In the genomic region with DNA sequence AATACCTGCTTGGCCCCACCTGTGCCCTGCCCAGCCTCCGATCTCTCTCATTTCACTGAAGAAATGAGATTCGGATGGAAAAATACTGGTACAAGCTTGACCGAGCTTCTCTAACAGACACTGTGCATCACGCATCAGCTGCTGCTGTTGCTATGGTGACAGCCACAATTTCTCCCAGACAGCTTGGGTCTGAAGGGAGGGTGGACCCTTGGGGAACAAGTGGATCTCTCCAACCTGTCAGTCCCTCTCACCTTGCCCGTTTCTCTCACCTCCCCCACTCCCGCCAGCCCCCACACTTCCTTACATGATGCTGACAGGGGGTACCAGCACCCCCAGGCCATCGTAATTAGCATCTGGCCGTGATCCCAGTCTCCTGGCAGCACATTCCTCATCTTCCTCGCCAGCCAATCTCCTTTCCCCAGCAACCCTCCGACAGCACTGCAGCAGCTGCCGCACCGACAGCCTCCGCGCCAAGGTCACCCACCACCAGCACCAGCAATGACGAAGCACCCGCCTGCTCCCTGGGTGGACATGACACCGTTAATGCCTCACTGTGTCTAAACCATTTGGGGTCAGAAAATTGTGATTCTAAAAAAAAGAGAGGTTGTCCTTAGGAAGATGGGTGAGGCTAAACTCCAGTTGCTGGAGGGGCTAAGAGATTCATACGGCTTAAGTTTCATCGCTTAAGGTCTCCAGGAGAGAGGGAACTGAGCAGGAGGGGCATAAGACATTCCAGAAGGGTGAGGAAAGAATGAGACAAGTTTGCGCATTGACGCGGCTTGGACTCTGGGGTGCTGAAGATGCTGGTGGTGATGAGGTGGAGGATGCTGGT, we compare ENCODE assay signal across 8 cellular contexts. TPM values are rescaled to one million over a fixed set of nuclear protein-coding genes. Genes with fewer than 3 reads are reported as not detected.
DNase-seq lines count a peak whose midpoint lies in the region; ATAC-seq and TF ChIP-seq lines count a peak whose summit lies in the region.

No MANE protein-coding gene starts in this region.

- no peak for TF ChIP-seq POLR2A in gastroesophageal sphincter (IDR thresholded peaks at IDR 0.05)

- H3K27me3 Mint-ChIP-seq in activated CD8-positive, alpha-beta memory T cell treated with anti-CD3 and anti-CD28 coated beads, Interleukin-2, amount 10 ng/mL, durations not matched to agents 7 days and 5 days: peaks cover 5% of the 10 kb centered on the region

- H3K27ac ChIP-seq in gastroesophageal sphincter: peak overlapping the region; percentile 86 to 93 (median 91)

- no peaks in the 10 kb centered on the region for H3K27me3 ChIP-seq in gastroesophageal sphincter

- CTCF ChIA-PET in AG04449 (lab: Yijun Ruan, JAX): interaction anchor here (1.7 to 1.9 kb wide), 2 partner anchors 18 to 90 kb away, joined by 7 to 11 read pairs; no protein-coding TSS in a partner anchor
- CTCF ChIA-PET in activated CD8-positive, alpha-beta memory T cell treated with anti-CD3 and anti-CD28 coated beads, Interleukin-2, amount 10 ng/mL, durations not matched to agents 7 days and 5 days (lab: Charles Lee): no interaction called here

- H3K4me1 ChIP-seq in gastroesophageal sphincter: peaks cover 3 to 39% (median 10%) of the 10 kb centered on the region in 3 donors

- no peaks in the 10 kb centered on the region for H3K36me3 Mint-ChIP-seq in activated CD8-positive, alpha-beta memory T cell treated with anti-CD3 and anti-CD28 coated beads, Interleukin-2, amount 10 ng/mL, durations not matched to agents 7 days and 5 days

- TF ChIP-seq EP300 in gastroesophageal sphincter (IDR thresholded peaks at IDR 0.05): no peak

- 12 to 14% methylated on average over 16 to 21 of the region's 22 CpGs for WGBS in gastroesophageal sphincter (ENCODE audit: low coverage in 1 of 2), 2 donors

- no peak overlapping the region for H3K27ac Mint-ChIP-seq in activated CD8-positive, alpha-beta memory T cell treated with anti-CD3 and anti-CD28 coated beads, Interleukin-2, amount 10 ng/mL, durations not matched to agents 7 days and 5 days

- H3K4me1 Mint-ChIP-seq in activated CD8-positive, alpha-beta memory T cell treated with anti-CD3 and anti-CD28 coated beads, Interleukin-2, amount 10 ng/mL, durations not matched to agents 7 days and 5 days: peaks cover 12% of the 10 kb centered on the region

- H3K36me3 ChIP-seq in gastroesophageal sphincter: no peaks in the 10 kb centered on the region

- DNase-seq in AG04449 (ENCODE audit: low read depth, low spot score) (no peak), HCEC 1CT (peak; percentile 80), omental fat pad (ENCODE audit: low spot score) (no peak)
- DNase-seq in activated CD8-positive, alpha-beta memory T cell treated with anti-CD3 and anti-CD28 coated beads, Interleukin-2, amount 10 ng/mL, durations not matched to agents 7 days and 5 days: no peak
- DNase-seq in NK-92 treated with Interleukin-12 subunit alpha and Interleukin-12 subunit beta, amount 100 ng/mL, for 24 hours (lab: John Stamatoyannopoulos, UW): no peak

- POLR2A ChIA-PET in AG04449 (lab: Yijun Ruan, JAX): interaction anchor here (0.7 kb wide), 1 partner anchor 11 kb away, joined by 3 read pairs; no protein-coding TSS in a partner anchor

- no peaks in the 10 kb centered on the region for H3K9me3 Mint-ChIP-seq in activated CD8-positive, alpha-beta memory T cell treated with anti-CD3 and anti-CD28 coated beads, Interleukin-2, amount 10 ng/mL, durations not matched to agents 7 days and 5 days (ENCODE audit: low read depth)

- H3K4me3 ChIP-seq in AG04449 (ENCODE audit: low read depth, low read length) (peak overlapping the region; percentile 35), gastroesophageal sphincter (peak overlapping the region in 1 of 2 donors; percentile 22)

- ATAC-seq in SK-N-SH treated with all-trans-retinoic acid at 6 μM for 48 hours (peak; percentile 87), gastroesophageal sphincter (peak; percentile 74), omental fat pad (ENCODE audit: low FRiP score) (peak; percentile 31), GM21737 (IDR thresholded peaks at IDR 0.05; ENCODE audit: unreplicated experiment) (no peak)
- ATAC-seq in activated CD8-positive, alpha-beta memory T cell treated with anti-CD3 and anti-CD28 coated beads, Interleukin-2, amount 10 ng/mL, durations not matched to agents 7 days and 5 days: no peak

- TF ChIP-seq CTCF in AG04449 (IDR thresholded peaks at IDR 0.05; ENCODE audit: insufficient read depth, low read length, missing control alignments) (no peak), gastroesophageal sphincter (IDR thresholded peaks at IDR 0.05) (no peak), omental fat pad (IDR thresholded peaks at IDR 0.05) (no peak)

- no peak overlapping the region for H3K4me3 Mint-ChIP-seq in activated CD8-positive, alpha-beta memory T cell treated with anti-CD3 and anti-CD28 coated beads, Interleukin-2, amount 10 ng/mL, durations not matched to agents 7 days and 5 days

- H3K9me3 ChIP-seq in gastroesophageal sphincter: no peaks in the 10 kb centered on the region

TF ChIP-seq in SK-N-SH treated with all-trans-retinoic acid at 6 μM for 48 hours, 23 proteins besides CTCF, POLR2A, EP300 and RAD21:
- no peak for TF ChIP-seq SNAI2 (CRISPR knock-in tag; IDR thresholded peaks at IDR 0.05)
- TF ChIP-seq, protein P1, sequence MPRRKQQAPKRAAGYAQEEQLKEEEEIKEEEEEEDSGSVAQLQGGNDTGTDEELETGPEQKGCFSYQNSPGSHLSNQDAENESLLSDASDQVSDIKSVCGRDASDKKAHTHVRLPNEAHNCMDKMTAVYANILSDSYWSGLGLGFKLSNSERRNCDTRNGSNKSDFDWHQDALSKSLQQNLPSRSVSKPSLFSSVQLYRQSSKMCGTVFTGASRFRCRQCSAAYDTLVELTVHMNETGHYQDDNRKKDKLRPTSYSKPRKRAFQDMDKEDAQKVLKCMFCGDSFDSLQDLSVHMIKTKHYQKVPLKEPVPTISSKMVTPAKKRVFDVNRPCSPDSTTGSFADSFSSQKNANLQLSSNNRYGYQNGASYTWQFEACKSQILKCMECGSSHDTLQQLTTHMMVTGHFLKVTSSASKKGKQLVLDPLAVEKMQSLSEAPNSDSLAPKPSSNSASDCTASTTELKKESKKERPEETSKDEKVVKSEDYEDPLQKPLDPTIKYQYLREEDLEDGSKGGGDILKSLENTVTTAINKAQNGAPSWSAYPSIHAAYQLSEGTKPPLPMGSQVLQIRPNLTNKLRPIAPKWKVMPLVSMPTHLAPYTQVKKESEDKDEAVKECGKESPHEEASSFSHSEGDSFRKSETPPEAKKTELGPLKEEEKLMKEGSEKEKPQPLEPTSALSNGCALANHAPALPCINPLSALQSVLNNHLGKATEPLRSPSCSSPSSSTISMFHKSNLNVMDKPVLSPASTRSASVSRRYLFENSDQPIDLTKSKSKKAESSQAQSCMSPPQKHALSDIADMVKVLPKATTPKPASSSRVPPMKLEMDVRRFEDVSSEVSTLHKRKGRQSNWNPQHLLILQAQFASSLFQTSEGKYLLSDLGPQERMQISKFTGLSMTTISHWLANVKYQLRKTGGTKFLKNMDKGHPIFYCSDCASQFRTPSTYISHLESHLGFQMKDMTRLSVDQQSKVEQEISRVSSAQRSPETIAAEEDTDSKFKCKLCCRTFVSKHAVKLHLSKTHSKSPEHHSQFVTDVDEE (CRISPR knock-in tag; IDR thresholded peaks at IDR 0.05): 0 out of 2 replicates have a peak, but pooled peaks have one; percentile 15
- no peak for TF ChIP-seq ZNF565 (CRISPR knock-in tag; conservative IDR thresholded peaks at IDR 0.05; ENCODE audit: low read depth)

RNA-seq across cellular contexts. Expression of a gene that starts 58.6 kb away (rescaled TPM):
- total RNA-seq in gastroesophageal sphincter: 10 to 100 TPM; 33.4 to 71.1 (median 58.6) TPM
- total RNA-seq in omental fat pad: 10 to 100 TPM; 30.7 to 89.5 (median 53.0) TPM
- 10 to 100 TPM; 38.9 to 39.6 TPM for total RNA-seq in activated CD8-positive, alpha-beta memory T cell treated with anti-CD3 and anti-CD28 coated beads, Interleukin-2, amount 10 ng/mL, durations not matched to agents 7 days and 5 days

Comparison
In these comparisons a context has a peak if more than half of its experiments do, and no peak if none do; other contexts are left out.
1. ATAC-seq: peak in SK-N-SH treated with all-trans-retinoic acid at 6 μM for 48 hours (single experiment), gastroesophageal sphincter (single experiment) and omental fat pad (single experiment); none in activated CD8-positive, alpha-beta memory T cell treated with anti-CD3 and anti-CD28 coated beads, Interleukin-2, amount 10 ng/mL, durations not matched to agents 7 days and 5 days (single experiment) and GM21737 (single experiment).